9 cellular contexts compared by ENCODE assay signal in the genomic region with DNA sequence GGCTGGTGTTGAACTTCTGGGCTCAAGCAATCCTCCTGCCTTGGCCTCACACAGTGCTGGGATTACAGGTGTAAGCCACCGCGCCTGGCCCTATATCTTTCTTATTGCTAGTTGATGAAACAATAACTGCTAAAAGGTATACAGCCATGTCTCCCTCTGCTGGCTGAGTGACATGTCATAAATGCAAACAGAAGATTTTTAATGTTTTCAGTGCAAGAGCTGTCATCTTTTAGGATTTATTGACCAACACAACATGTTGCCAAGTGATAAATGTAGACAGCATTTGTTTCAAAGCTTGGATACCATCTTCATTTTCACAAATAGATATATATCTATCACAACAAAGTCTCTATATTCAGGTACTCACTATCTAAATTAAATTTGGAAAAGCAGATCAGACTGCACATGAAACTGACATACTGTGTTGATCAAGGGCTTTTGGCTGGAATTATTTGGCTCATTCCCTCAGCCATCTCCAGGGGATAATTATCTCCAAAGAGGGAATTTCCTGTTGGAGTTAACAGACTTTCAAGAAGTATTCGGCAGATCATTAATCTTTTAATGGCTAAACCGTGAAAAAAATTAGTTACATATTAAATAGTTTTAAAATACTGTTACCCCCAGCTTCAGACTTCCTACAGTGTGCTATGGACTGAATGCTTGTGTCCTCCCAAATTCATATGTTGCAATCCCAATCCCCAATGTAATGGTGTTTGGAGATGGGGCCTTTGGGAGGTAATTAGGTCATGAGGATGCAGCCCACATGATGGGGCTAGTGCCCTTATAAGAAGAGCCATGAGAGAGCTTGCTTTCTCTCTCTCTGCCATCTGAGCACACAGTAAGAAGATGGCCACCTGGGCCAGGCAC. TPM values are rescaled to one million over a fixed set of nuclear protein-coding genes. Genes with fewer than 3 reads are reported as not detected.
DNase-seq lines count a peak whose midpoint lies in the region; ATAC-seq, FAIRE-seq and TF ChIP-seq lines count a peak whose summit lies in the region.
"Had no signal": no experiment of that assay in that cellular context is flagged by ENCODE, and none has a peak within 500 bp of the region (broad histone marks: within the 10 kb centered on the region; RNA-seq: fewer than 3 reads in every experiment).

No MANE protein-coding gene starts in this region.

- H3K27ac Mint-ChIP-seq in activated B cell treated with CpG ODN at 0.5 μM for 24 hours, result no peak overlapping the region

- no peak for TF ChIP-seq POLR2A in uterus (IDR thresholded peaks at IDR 0.05)
- TF ChIP-seq POLR2A in H54 (IDR thresholded peaks at IDR 0.05; ENCODE audit: low read depth, low read length), result no peak

- CTCF ChIA-PET in AG04449 (lab: Yijun Ruan, JAX) (interaction anchor here (0.5 to 2.7 kb wide), 29 partner anchors 9 to 508 kb away, joined by 3 to 13 read pairs (median 3); no protein-coding TSS in a partner anchor), activated B cell treated with CpG ODN at 0.5 μM for 24 hours (lab: Charles Lee) (interaction anchor here (0.6 to 2.0 kb wide), 15 partner anchors 15 to 508 kb away, joined by 3 to 7 read pairs (median 4); no protein-coding TSS in a partner anchor)

- no peaks in the 10 kb centered on the region for H3K9me3 ChIP-seq in mucosa of descending colon
- H3K9me3 ChIP-seq in uterus, result no peaks in the 10 kb centered on the region
- H3K9me3 ChIP-seq: HAP-1 had no signal

- no peaks in the 10 kb centered on the region for H3K36me3 Mint-ChIP-seq in activated B cell treated with CpG ODN at 0.5 μM for 24 hours (ENCODE audit: low read depth)

- intact Hi-C loops in activated B cell treated with CpG ODN at 0.5 μM for 24 hours (cut with micrococcal nuclease), result loop anchor here (1.0 to 5.0 kb wide), 4 partner anchors 277 to 508 kb away; no protein-coding TSS in a partner anchor
- intact Hi-C loops in dorsolateral prefrontal cortex (cut with DNase I), result no loop called here
- intact Hi-C loops in mucosa of descending colon (cut with DNase I, micrococcal nuclease), result no loop called here
- intact Hi-C loops in uterus (cut with DNase I; ENCODE audit: low total_unique reads), result no loop called here

- no peaks in the 10 kb centered on the region for H3K27me3 ChIP-seq in dorsolateral prefrontal cortex
- H3K27me3 ChIP-seq in uterus, result no peaks in the 10 kb centered on the region

- H3K27ac ChIP-seq in dorsolateral prefrontal cortex (no peak overlapping the region), uterus (no peak overlapping the region)

- H3K4me1 ChIP-seq in mucosa of descending colon (ENCODE audit: low read depth) (no peaks in the 10 kb centered on the region), uterus (no peaks in the 10 kb centered on the region)
- H3K4me1 ChIP-seq: HAP-1 had no signal

- TF ChIP-seq CTCF in AG04449 (IDR thresholded peaks at IDR 0.05; ENCODE audit: insufficient read depth, low read length, missing control alignments), result peak; percentile 33
- peak; percentile 62 for TF ChIP-seq CTCF in GM12873 (IDR thresholded peaks at IDR 0.05; ENCODE audit: insufficient read depth, low read depth, low read length, missing control alignments)
- no peak for TF ChIP-seq CTCF in activated B cell treated with CpG ODN at 0.5 μM for 24 hours (IDR thresholded peaks at IDR 0.05)
- TF ChIP-seq CTCF in dorsolateral prefrontal cortex (IDR thresholded peaks at IDR 0.05 in 54 of 56, conservative IDR thresholded peaks at IDR 0.05 in 2 of 56; ENCODE audit: low read depth in 1 of 56, partially characterized antibody in 56 of 56), result peak in 52 of 56 donors; percentile 16 to 69 (median 47)
- peak; percentile 25 for TF ChIP-seq CTCF in mucosa of descending colon (IDR thresholded peaks at IDR 0.05)
- peak; percentile 22 to 44 (median 30) for TF ChIP-seq CTCF in uterus (IDR thresholded peaks at IDR 0.05)

- H3K4me1 Mint-ChIP-seq in activated B cell treated with CpG ODN at 0.5 μM for 24 hours, result peaks cover 3% of the 10 kb centered on the region

- no peak for DNase-seq in AG04449 (ENCODE audit: low read depth, low spot score)
- peak; percentile 29 for DNase-seq in NCI-H128 (lab: John Stamatoyannopoulos, UW; ENCODE audit: unreplicated experiment)
- DNase-seq in activated B cell treated with CpG ODN at 0.5 μM for 24 hours, result no peak
- peak in 2 of 10 donors; percentile 22 to 29 for DNase-seq in dorsolateral prefrontal cortex
- peak in 1 of 3 donors; percentile 84 for DNase-seq in mucosa of descending colon
- peak in 1 of 2 donors; percentile 20 for DNase-seq in uterus
- no peak for DNase-seq in H54 (ENCODE audit: insufficient read length, low spot score)

- H3K9me3 Mint-ChIP-seq in activated B cell treated with CpG ODN at 0.5 μM for 24 hours, result no peaks in the 10 kb centered on the region

- FAIRE-seq in H54 (lab: Jason Lieb, UNC), result no peak

- POLR2A ChIA-PET in AG04449 (lab: Yijun Ruan, JAX) (no interaction called here), activated B cell treated with CpG ODN at 0.5 μM for 24 hours (lab: Charles Lee) (interaction anchor here (1.0 kb wide), 1 partner anchor 101 kb away, joined by 3 read pairs; no protein-coding TSS in a partner anchor)

- no peak overlapping the region for H3K4me3 ChIP-seq in AG04449 (ENCODE audit: low read depth, low read length)
- H3K4me3 ChIP-seq in dorsolateral prefrontal cortex, result no peak overlapping the region
- H3K4me3 ChIP-seq in mucosa of descending colon, result no peak overlapping the region
- H3K4me3 ChIP-seq in uterus, result no peak overlapping the region
- H3K4me3 ChIP-seq: HAP-1 had no signal

- no peaks in the 10 kb centered on the region for H3K27me3 Mint-ChIP-seq in activated B cell treated with CpG ODN at 0.5 μM for 24 hours

- H3K36me3 ChIP-seq in mucosa of descending colon (ENCODE audit: low read depth), result no peaks in the 10 kb centered on the region
- H3K36me3 ChIP-seq in uterus, result no peaks in the 10 kb centered on the region
- H3K36me3 ChIP-seq: HAP-1 had no signal

- no peak overlapping the region for H3K4me3 Mint-ChIP-seq in activated B cell treated with CpG ODN at 0.5 μM for 24 hours

- ATAC-seq in activated B cell treated with CpG ODN at 0.5 μM for 24 hours (ENCODE audit: low read depth) (peak; percentile 54), mucosa of descending colon (peak; percentile 81)

RNA-seq across cellular contexts. Expression of a gene that starts 41.3 kb away (rescaled TPM):
- total RNA-seq in activated B cell treated with CpG ODN at 0.5 μM for 24 hours (52.2 and 59.2 TPM in 2 replicates), dorsolateral prefrontal cortex (100 to 1,000 TPM; 135 to 282 (median 233) TPM), mucosa of descending colon (10 to 100 TPM; 25.7 to 59.2 (median 31.6) TPM), uterus (100 to 1,000 TPM in 1 of 4 donors, 10 to 100 TPM in 3; 40.0 to 129 (median 76.6) TPM)
